In genomic region chrX:140509468-140510305, GRCh38 we compare ENCODE assay signal across 19 cellular contexts. TPM values are rescaled to one million over a fixed set of nuclear protein-coding genes. Genes with fewer than 3 reads are reported as not detected.
DNase-seq lines count a peak whose midpoint lies in the region; ATAC-seq, FAIRE-seq and TF ChIP-seq lines count a peak whose summit lies in the region.
"Had no signal": no experiment of that assay in that cellular context is flagged by ENCODE, and none has a peak within 500 bp of the region (broad histone marks: within the 10 kb centered on the region; RNA-seq: fewer than 3 reads in every experiment).

No MANE protein-coding gene starts in this region.

- H3K23ac ChIP-seq in H1 (ENCODE audit: insufficient read length): no peak overlapping the region

- no peak overlapping the region for H2BK120ac ChIP-seq in H1 (replicated peaks; ENCODE audit: low read depth, low read length)

- H3K9ac ChIP-seq in H1 (replicated peaks in 1 of 4; ENCODE audit: extremely low read depth in 1 of 4, low read depth in 3 of 4, low read length in 3 of 4): no peak overlapping the region

- H3K9me3 ChIP-seq in H1 (ENCODE audit: insufficient read depth in 2 of 2, low read depth in 1 of 2, low read length in 1 of 2): no peaks in the 10 kb centered on the region
- H3K9me3 ChIP-seq: Caco-2 had no signal

- H4K8ac ChIP-seq in H1 (ENCODE audit: extremely low read depth, insufficient read depth, low read length): no peak overlapping the region; the same call in 1 of the 2 replicates

- no peak overlapping the region for H2BK15ac ChIP-seq in H1 (ENCODE audit: low read length)

- FAIRE-seq in H1 (lab: Jason Lieb, UNC): peak; percentile 77
- FAIRE-seq: K562, RCC 7860 had no signal

- no peak overlapping the region for H2BK20ac ChIP-seq in H1 (ENCODE audit: low read length)

- 19% methylated on average over 23 of the region's 30 CpGs; no CpG with 5 or more reads in 1 of the 2 experiments for WGBS in H1 (ENCODE audit: extremely low coverage in 1 of 2, insufficient coverage in 1 of 2, insufficient read length in 1 of 2, insufficient replicate concordance in 2 of 2, low coverage in 1 of 2, low lambda C conversion rate in 2 of 2, missing lambda C conversion rate in 1 of 2), 2 experiments

- H3K18ac ChIP-seq in H1 (ENCODE audit: extremely low read depth, low read length): no peak overlapping the region

- no peaks in the 10 kb centered on the region for H4K20me1 ChIP-seq in H1 (replicated peaks in 1 of 2; ENCODE audit: control insufficient read depth in 1 of 2, insufficient read depth in 2 of 2, low read length in 2 of 2)

- peaks cover 39% of the 10 kb centered on the region for H3K27me3 Mint-ChIP-seq in activated CD4-positive, alpha-beta T cell treated with anti-CD3 and anti-CD28 coated beads, Interleukin-2, amount 10 ng/mL, durations not matched to agents 7 days and 5 days

- no peak overlapping the region for H3K14ac ChIP-seq in H1 (ENCODE audit: insufficient read length)

- peaks cover 0 to 8% (median 4%) of the 10 kb centered on the region in 4 experiments; a peak in 6 of 7 replicates for H3K4me1 ChIP-seq in H1 (replicated peaks in 1 of 4; ENCODE audit: control insufficient read depth in 3 of 4, insufficient read depth in 4 of 4, low read length in 3 of 4)
- H3K4me1 ChIP-seq: Caco-2 had no signal

- H4K5ac ChIP-seq in H1 (ENCODE audit: insufficient read length, low read depth, low read length): no peak overlapping the region

- CTCF ChIA-PET in H1 (lab: Charles Lee; ENCODE audit: partially characterized antibody): interaction anchor here (0.6 to 1.6 kb wide), 12 partner anchors 15 to 474 kb away, joined by 3 to 6 read pairs (median 4); partner anchors contain the start of gene LINC00632
- CTCF ChIA-PET in activated CD4-positive, alpha-beta T cell treated with anti-CD3 and anti-CD28 coated beads, Interleukin-2, amount 10 ng/mL, durations not matched to agents 7 days and 5 days (lab: Charles Lee): no interaction called here

- H2AFZ ChIP-seq in H1 (ENCODE audit: low read length): no peak overlapping the region

- H3K4me3 ChIP-seq in H7 (ENCODE audit: insufficient read depth, low read depth, low read length) (peak overlapping the region; percentile 31; the same call in 1 of the 2 replicates), H1 (ENCODE audit: extremely low read depth in 1 of 4, insufficient read depth in 2 of 4, low read depth in 3 of 4, low read length in 4 of 4) (peak overlapping the region in 3 of 4 experiments; percentile 9 to 56 (median 23); a peak in 4 of 8 replicates)
- H3K4me3 ChIP-seq: K562, SK-N-MC had no signal

- no peak for TF ChIP-seq POLR2A in H1 (IDR thresholded peaks at IDR 0.05; ENCODE audit: control extremely low read depth in 1 of 2, low read depth in 2 of 2, low read length in 2 of 2)

- no peak for TF ChIP-seq CTCF in H1 (IDR thresholded peaks at IDR 0.05; ENCODE audit: control extremely low read depth in 1 of 3, insufficient read depth in 1 of 3, low read depth in 1 of 3, low read length in 3 of 3)

- TF ChIP-seq RAD21 in H1 (IDR thresholded peaks at IDR 0.05 in 1 of 2, conservative IDR thresholded peaks at IDR 0.05 in 1 of 2; ENCODE audit: low read depth in 2 of 2, low read length in 2 of 2): no peak

- H2AK5ac ChIP-seq in H1 (ENCODE audit: low read depth, low read length): no peak overlapping the region

- POLR2A ChIA-PET in H1 (lab: Charles Lee; ENCODE audit: partially characterized antibody): interaction anchor here (0.6 to 1.5 kb wide), 4 partner anchors 8 to 493 kb away, joined by 3 to 5 read pairs (median 4); no protein-coding TSS in a partner anchor
- POLR2A ChIA-PET in activated CD4-positive, alpha-beta T cell treated with anti-CD3 and anti-CD28 coated beads, Interleukin-2, amount 10 ng/mL, durations not matched to agents 7 days and 5 days (lab: Charles Lee): no interaction called here

- no peaks in the 10 kb centered on the region for H3K4me1 Mint-ChIP-seq in activated CD4-positive, alpha-beta T cell treated with anti-CD3 and anti-CD28 coated beads, Interleukin-2, amount 10 ng/mL, durations not matched to agents 7 days and 5 days

- H2BK12ac ChIP-seq in H1 (ENCODE audit: low read depth, low read length): no peak overlapping the region

- DNase-seq in H7 (peak; percentile 75), H1 (ENCODE audit: low read depth in 1 of 2, low spot score in 2 of 2) (no peak), islet precursor cell (peak; percentile 47), retina (peak; percentile 22)
- no peak for DNase-seq in activated CD4-positive, alpha-beta T cell treated with anti-CD3 and anti-CD28 coated beads, Interleukin-2, amount 10 ng/mL, durations not matched to agents 7 days and 5 days
- DNase-seq: Caco-2; CD4-positive, CD25-positive, alpha-beta regulatory T cell; GOT3; NCI-H187; NCI-H345; NCI-H526 treated with DMSO at 0.1 percent for 48 hours; Right ventricle myocardium superior had no signal

- no peaks in the 10 kb centered on the region; a peak in 1 of 4 replicates for H3K79me2 ChIP-seq in H1 (ENCODE audit: control insufficient read depth in 1 of 2, insufficient read depth in 2 of 2, low read length in 2 of 2)

- no peak overlapping the region for H3K27ac Mint-ChIP-seq in activated CD4-positive, alpha-beta T cell treated with anti-CD3 and anti-CD28 coated beads, Interleukin-2, amount 10 ng/mL, durations not matched to agents 7 days and 5 days
- H3K27ac Mint-ChIP-seq: CD4-positive, CD25-positive, alpha-beta regulatory T cell had no signal

- no peak overlapping the region for H3K4me3 Mint-ChIP-seq in activated CD4-positive, alpha-beta T cell treated with anti-CD3 and anti-CD28 coated beads, Interleukin-2, amount 10 ng/mL, durations not matched to agents 7 days and 5 days
- H3K4me3 Mint-ChIP-seq: CD4-positive, CD25-positive, alpha-beta regulatory T cell had no signal

- H2BK5ac ChIP-seq in H1 (ENCODE audit: low read depth, low read length): no peak overlapping the region

- no peaks in the 10 kb centered on the region for H3K9me3 Mint-ChIP-seq in activated CD4-positive, alpha-beta T cell treated with anti-CD3 and anti-CD28 coated beads, Interleukin-2, amount 10 ng/mL, durations not matched to agents 7 days and 5 days

- no peaks in the 10 kb centered on the region for H3K79me1 ChIP-seq in H1 (ENCODE audit: low read depth, low read length)

- peaks cover 2% of the 10 kb centered on the region for H3K36me3 Mint-ChIP-seq in activated CD4-positive, alpha-beta T cell treated with anti-CD3 and anti-CD28 coated beads, Interleukin-2, amount 10 ng/mL, durations not matched to agents 7 days and 5 days (ENCODE audit: low read depth)
- H3K36me3 Mint-ChIP-seq: CD4-positive, CD25-positive, alpha-beta regulatory T cell had no signal

- TF ChIP-seq EP300 in H1 (IDR thresholded peaks at IDR 0.05; ENCODE audit: borderline replicate concordance in 1 of 2, low read depth in 2 of 2, low read length in 2 of 2): no peak

- ATAC-seq in HG03108 (IDR thresholded peaks at IDR 0.05; ENCODE audit: unreplicated experiment): no peak
- ATAC-seq in GM19395 (IDR thresholded peaks at IDR 0.05; ENCODE audit: unreplicated experiment): no peak
- ATAC-seq in GM18498 (IDR thresholded peaks at IDR 0.05; ENCODE audit: unreplicated experiment): no peak
- ATAC-seq: K562 had no signal

- H3K23me2 ChIP-seq in H1 (ENCODE audit: low read depth, low read length): peaks cover 12% of the 10 kb centered on the region; the same call in 1 of the 2 replicates

- peak overlapping the region; percentile 64 to 85 for H3K4me2 ChIP-seq in H1 (ENCODE audit: insufficient read depth in 1 of 2, low read depth in 2 of 2, low read length in 2 of 2)

- H3K4ac ChIP-seq in H1 (replicated peaks; ENCODE audit: insufficient read length, low read depth, low read length): no peak overlapping the region

- H3K56ac ChIP-seq in H1 (replicated peaks; ENCODE audit: insufficient read length, low read depth, low read length): no peak overlapping the region

- H3K27ac ChIP-seq in H1 (ENCODE audit: low read depth, low read length): no peak overlapping the region
- H3K27ac ChIP-seq: SK-N-MC had no signal

- no peak overlapping the region for H4K91ac ChIP-seq in H1 (replicated peaks; ENCODE audit: insufficient read length, low read length)

- peaks cover 74% of the 10 kb centered on the region for H3K27me3 ChIP-seq in H7 (ENCODE audit: control insufficient read depth, insufficient read depth, low read length)
- H3K27me3 ChIP-seq in H1 (replicated peaks in 1 of 4; ENCODE audit: control insufficient read depth in 3 of 4, extremely low read depth in 1 of 4, insufficient read depth in 3 of 4, low read length in 3 of 4): peaks cover 13 to 60% (median 44%) of the 10 kb centered on the region in 4 experiments

- H3K36me3 ChIP-seq in H7 (replicated peaks; ENCODE audit: control insufficient read depth, insufficient read depth, low read length) (no peaks in the 10 kb centered on the region), H1 (ENCODE audit: control insufficient read depth in 2 of 4, insufficient read depth in 4 of 4, low read length in 3 of 4) (no peaks in the 10 kb centered on the region)

TF ChIP-seq in H1, 55 proteins besides CTCF, POLR2A, EP300 and RAD21 (continues in another document):
- no peak for TF ChIP-seq NRF1 (IDR thresholded peaks at IDR 0.05; ENCODE audit: low read depth, low read length)

RNA-seq across cellular contexts. Expression of gene SOX3, which starts 4.8 kb away (rescaled TPM):
- 3.9 and 6.8 TPM in 2 replicates for total RNA-seq in H7 (2014; rRNA removed; shearing (Covaris generic))
- 38.9 and 41.0 TPM in 2 replicates for total RNA-seq in H1 (2021; fragmentation: NEBNext Ultra II Directional; extraction: Animal tissue kit (Norgen Biotek cat#: 25700))
- polyA plus RNA-seq in H1 (2011; rRNA removed): 10.4 and 19.2 TPM in 2 replicates
- polyA plus RNA-seq in H1 (2011; cell fraction: cytosol; rRNA removed): 12.2 TPM
- 19.5 TPM for polyA plus RNA-seq in H1 (2011; cell fraction: nucleus; rRNA removed)
- polyA plus RNA-seq in H1 (2012, experiment 1 of 2): 19.4 to 28.4 TPM (median 23.7 TPM) in 4 replicates
- 26.4 TPM for polyA plus RNA-seq in H1 (2012, experiment 2 of 2)
- 22.8 TPM for polyA plus RNA-seq in H1 (2013, experiment 1 of 2)
- 20.6 TPM for polyA plus RNA-seq in H1 (2013, experiment 2 of 2)
- 1.4 and 2.6 TPM in 2 replicates for polyA minus RNA-seq in H1 (2011; rRNA and poly(A)+ RNA removed)
- polyA minus RNA-seq in H1 (2011; cell fraction: cytosol; rRNA and poly(A)+ RNA removed): 17.5 TPM
- 15.2 TPM for polyA minus RNA-seq in H1 (2011; cell fraction: nucleus; rRNA and poly(A)+ RNA removed)
- not detected for total RNA-seq in activated CD4-positive, alpha-beta T cell treated with anti-CD3 and anti-CD28 coated beads, Interleukin-2, amount 10 ng/mL, durations not matched to agents 7 days and 5 days
- total RNA-seq: Caco-2; CD4-positive, CD25-positive, alpha-beta regulatory T cell; HT1080; K562; Right ventricle myocardium superior had no signal
- polyA plus RNA-seq: CD4-positive, CD25-positive, alpha-beta regulatory T cell; K562 had no signal

Comparison
In these comparisons a context has a peak if more than half of its experiments do, and no peak if none do; other contexts are left out.
1. DNase-seq: peak in H7 (single experiment), islet precursor cell (single experiment) and retina (single experiment); none in H1 (0 of 2) and activated CD4-positive, alpha-beta T cell treated with anti-CD3 and anti-CD28 coated beads, Interleukin-2, amount 10 ng/mL, durations not matched to agents 7 days and 5 days (single experiment).